In the genomic region with DNA sequence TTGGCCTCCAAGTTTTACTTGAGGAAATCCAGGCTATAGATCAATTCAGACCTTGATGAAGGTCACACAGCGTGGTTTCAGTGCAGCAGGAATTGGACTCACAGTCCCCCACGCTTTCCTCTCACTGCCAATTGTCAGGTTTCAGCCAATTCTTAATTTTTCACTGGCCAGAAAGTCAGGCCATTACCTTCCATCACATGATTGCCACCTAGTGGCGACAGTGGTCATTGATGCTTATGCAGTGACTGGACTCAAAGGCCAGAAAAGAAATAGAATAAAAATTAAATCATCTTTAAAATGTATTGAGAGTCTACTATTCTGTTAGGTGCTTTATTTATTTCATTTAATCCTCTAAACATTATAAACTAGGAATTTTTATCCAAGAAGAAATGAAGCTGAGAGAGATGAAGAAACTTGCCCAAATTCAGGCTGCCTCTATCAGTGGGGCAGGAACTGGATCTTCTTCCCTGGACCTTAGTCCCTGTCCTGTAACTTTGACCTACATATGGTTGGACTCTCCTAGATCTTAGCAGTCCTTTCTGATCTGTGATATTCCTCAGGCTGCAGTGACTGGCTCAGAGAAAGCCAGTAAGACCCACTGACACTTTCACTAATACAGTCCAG, we compare ENCODE assay signal across 8 cellular contexts.
DNase-seq lines count a peak whose midpoint lies in the region; ATAC-seq and TF ChIP-seq lines count a peak whose summit lies in the region.

No MANE protein-coding gene starts in this region.

- H3K9me3 Mint-ChIP-seq in GM23338, result peaks cover 3% of the 10 kb centered on the region; the same call in 2 of the 3 replicates
- no peaks in the 10 kb centered on the region for H3K9me3 Mint-ChIP-seq in activated naive CD4-positive, alpha-beta T cell treated with anti-CD3 and anti-CD28 coated beads for 36 hours

- H3K4me1 ChIP-seq in GM23338 (ENCODE audit: insufficient read depth), result peaks cover 9% of the 10 kb centered on the region; the same call in 1 of the 2 replicates
- no peaks in the 10 kb centered on the region for H3K4me1 ChIP-seq in Karpas-422 (ENCODE audit: low read length)
- H3K4me1 ChIP-seq in SJSA1 (replicated peaks), result no peaks in the 10 kb centered on the region; the same call in 1 of the 2 replicates
- H3K4me1 ChIP-seq in heart left ventricle, result no peaks in the 10 kb centered on the region

- no peaks in the 10 kb centered on the region for H3K27me3 Mint-ChIP-seq in GM23338 (ENCODE audit: insufficient read depth, low read depth, poor library complexity)
- H3K27me3 Mint-ChIP-seq in activated naive CD4-positive, alpha-beta T cell treated with anti-CD3 and anti-CD28 coated beads for 36 hours (ENCODE audit: low read depth), result no peaks in the 10 kb centered on the region

- H3K4me3 ChIP-seq in GM23338, result no peak overlapping the region
- no peak overlapping the region for H3K4me3 ChIP-seq in Karpas-422 (ENCODE audit: low read length)
- no peak overlapping the region for H3K4me3 ChIP-seq in SJSA1
- no peak overlapping the region for H3K4me3 ChIP-seq in heart left ventricle

- H3K9me3 ChIP-seq in Karpas-422 (ENCODE audit: low read length) (no peaks in the 10 kb centered on the region), SJSA1 (replicated peaks) (no peaks in the 10 kb centered on the region), heart left ventricle (no peaks in the 10 kb centered on the region)

- no peaks in the 10 kb centered on the region for H3K27me3 ChIP-seq in GM23338 (ENCODE audit: insufficient read depth)
- no peaks in the 10 kb centered on the region for H3K27me3 ChIP-seq in Karpas-422 (ENCODE audit: low read length)
- no peaks in the 10 kb centered on the region for H3K27me3 ChIP-seq in SJSA1 (replicated peaks)
- H3K27me3 ChIP-seq in heart left ventricle, result no peaks in the 10 kb centered on the region

- H3K36me3 Mint-ChIP-seq in GM23338 (ENCODE audit: low read depth), result no peaks in the 10 kb centered on the region
- H3K36me3 Mint-ChIP-seq in activated naive CD4-positive, alpha-beta T cell treated with anti-CD3 and anti-CD28 coated beads for 36 hours (ENCODE audit: low read depth), result no peaks in the 10 kb centered on the region

- H4K20me1 ChIP-seq in GM23338 (replicated peaks; ENCODE audit: insufficient read depth) (no peaks in the 10 kb centered on the region), Karpas-422 (ENCODE audit: insufficient read depth, low read depth, low read length) (no peaks in the 10 kb centered on the region)

- no peak for TF ChIP-seq POLR2A in heart left ventricle (IDR thresholded peaks at IDR 0.05)

- H3K79me2 ChIP-seq in GM23338 (replicated peaks; ENCODE audit: insufficient read depth), result no peaks in the 10 kb centered on the region
- H3K79me2 ChIP-seq in Karpas-422 (ENCODE audit: low read length), result no peaks in the 10 kb centered on the region

- no peak overlapping the region for H3K4me2 ChIP-seq in GM23338
- no peak overlapping the region for H3K4me2 ChIP-seq in Karpas-422 (ENCODE audit: low read depth, low read length, poor library complexity, severe bottlenecking)

- H3F3A ChIP-seq in GM23338 (replicated peaks; ENCODE audit: low read depth), result no peaks in the 10 kb centered on the region

- CTCF ChIA-PET in activated naive CD4-positive, alpha-beta T cell treated with anti-CD3 and anti-CD28 coated beads for 36 hours (lab: Charles Lee), result interaction anchor here (0.6 to 2.6 kb wide), 14 partner anchors 9 to 238 kb away, joined by 3 to 21 read pairs (median 4); no protein-coding TSS in a partner anchor

- peak; percentile 84 for TF ChIP-seq CTCF in GM10266 (IDR thresholded peaks at IDR 0.05; ENCODE audit: control insufficient read depth, insufficient read depth, low read depth, missing control alignments)
- TF ChIP-seq CTCF in GM23338 (conservative IDR thresholded peaks at IDR 0.05; ENCODE audit: low read depth in 2 of 2), result peak; percentile 90 to 92
- TF ChIP-seq CTCF in heart left ventricle (IDR thresholded peaks at IDR 0.05), result peak; percentile 71 to 91 (median 86)

- no peak overlapping the region for H3K4me3 Mint-ChIP-seq in GM23338
- no peak overlapping the region for H3K4me3 Mint-ChIP-seq in activated naive CD4-positive, alpha-beta T cell treated with anti-CD3 and anti-CD28 coated beads for 36 hours

- H3K9me2 ChIP-seq in GM23338 (ENCODE audit: insufficient read depth), result no peaks in the 10 kb centered on the region
- no peaks in the 10 kb centered on the region for H3K9me2 ChIP-seq in Karpas-422 (replicated peaks; ENCODE audit: insufficient read depth, low read length)

- no peak overlapping the region for H3K27ac Mint-ChIP-seq in GM23338
- no peak overlapping the region for H3K27ac Mint-ChIP-seq in activated naive CD4-positive, alpha-beta T cell treated with anti-CD3 and anti-CD28 coated beads for 36 hours

- no peak overlapping the region for H3K27ac ChIP-seq in GM23338 (ENCODE audit: low read depth)
- H3K27ac ChIP-seq in Karpas-422 (ENCODE audit: low read length), result no peak overlapping the region
- H3K27ac ChIP-seq in SJSA1, result no peak overlapping the region
- no peak overlapping the region for H3K27ac ChIP-seq in heart left ventricle

- H3K36me3 ChIP-seq in GM23338 (ENCODE audit: insufficient read depth) (no peaks in the 10 kb centered on the region), Karpas-422 (ENCODE audit: insufficient read depth, low read length) (no peaks in the 10 kb centered on the region), SJSA1 (no peaks in the 10 kb centered on the region), heart left ventricle (no peaks in the 10 kb centered on the region)

- peaks cover 24% of the 10 kb centered on the region for H3K4me1 Mint-ChIP-seq in GM23338
- no peaks in the 10 kb centered on the region for H3K4me1 Mint-ChIP-seq in activated naive CD4-positive, alpha-beta T cell treated with anti-CD3 and anti-CD28 coated beads for 36 hours (ENCODE audit: low read depth)

- WGBS in heart left ventricle, 4 donors, result 3 to 8% (median 5%) methylated on average over 3 of the region's 3 CpGs

- no peak overlapping the region for H3K9ac ChIP-seq in Karpas-422 (ENCODE audit: low read length)

- H2AFZ ChIP-seq in GM23338 (no peak overlapping the region), Karpas-422 (ENCODE audit: low read length) (no peak overlapping the region)

- ATAC-seq in GM23338, result peak; percentile 67
- ATAC-seq in heart left ventricle, result peak in 3 of 4 donors; percentile 54 to 72 (median 59)

- DNase-seq in GM10266 (ENCODE audit: extremely low spot score), result peak; percentile 58
- DNase-seq in GM23338 (ENCODE audit: low spot score), result peak; percentile 81
- DNase-seq in Karpas-422, result peak; percentile 83
- DNase-seq in SJSA1 (ENCODE audit: low read depth in 1 of 2, low spot score in 2 of 2), result peak; percentile 58 to 76
- peak; percentile 84 for DNase-seq in activated naive CD4-positive, alpha-beta T cell treated with anti-CD3 and anti-CD28 coated beads for 36 hours
- peak; percentile 51 to 73 (median 56) for DNase-seq in heart left ventricle
- peak; percentile 64 for DNase-seq in putamen (ENCODE audit: low spot score)
- no peak for DNase-seq in mesenteric fat pad (ENCODE audit: low spot score)

- intact Hi-C loops in activated naive CD4-positive, alpha-beta T cell treated with anti-CD3 and anti-CD28 coated beads for 36 hours (cut with micrococcal nuclease), result loop anchor here (1.0 kb wide), 4 partner anchors 36 to 244 kb away; no protein-coding TSS in a partner anchor
- intact Hi-C loops in heart left ventricle (cut with DNase I), result loop anchor here in 7 of 10 donors (2.0 to 10.0 kb wide), 4 partner anchors 35 to 249 kb away; no protein-coding TSS in a partner anchor

TF ChIP-seq in GM23338, 12 proteins besides CTCF, POLR2A, EP300 and RAD21:
- no peak for TF ChIP-seq ZNF114 (CRISPR knock-in tag; IDR thresholded peaks at IDR 0.05)
TF ChIP-seq in GM23338: peak in this region for 0.
